In genomic region chr21:25640671-25641292, GRCh38 we compare ENCODE assay signal across 8 cellular contexts. TPM values are rescaled to one million over a fixed set of nuclear protein-coding genes. Genes with fewer than 3 reads are reported as not detected.
DNase-seq lines count a peak whose midpoint lies in the region; ATAC-seq and TF ChIP-seq lines count a peak whose summit lies in the region.

No MANE protein-coding gene starts in this region.

- peak overlapping the region; percentile 47 for H3K27ac Mint-ChIP-seq in stimulated activated naive CD8-positive, alpha-beta T cell treated with anti-CD3 and anti-CD28 coated beads, Interleukin-15, Interleukin-2, amounts not matched to agents 100 ng/mL and 50 ng/mL, for 24 hours
- H3K27ac Mint-ChIP-seq in naive thymus-derived CD8-positive, alpha-beta T cell = peak overlapping the region in 4 of 10 donors; percentile 3 to 69 (median 29)

- peaks cover 0 to 9% of the 10 kb centered on the region in 2 donors for H3K4me1 ChIP-seq in thyroid gland

- no peaks in the 10 kb centered on the region for H3K36me3 ChIP-seq in thyroid gland

- H3K27me3 ChIP-seq in thyroid gland = no peaks in the 10 kb centered on the region

- 40 to 46% methylated on average over 9 of the region's 9 CpGs for WGBS in thyroid gland, 2 donors

- peaks cover 41% of the 10 kb centered on the region for H3K27me3 Mint-ChIP-seq in stimulated activated naive CD8-positive, alpha-beta T cell treated with anti-CD3 and anti-CD28 coated beads, Interleukin-15, Interleukin-2, amounts not matched to agents 100 ng/mL and 50 ng/mL, for 24 hours
- H3K27me3 Mint-ChIP-seq in naive thymus-derived CD8-positive, alpha-beta T cell = peaks cover 19 to 42% (median 26%) of the 10 kb centered on the region in 5 donors

- H3K4me3 ChIP-seq in thyroid gland (replicated peaks in 1 of 3) = peak overlapping the region in 1 of 3 donors; percentile 62

- H3K4me1 Mint-ChIP-seq in stimulated activated naive CD8-positive, alpha-beta T cell treated with anti-CD3 and anti-CD28 coated beads, Interleukin-15, Interleukin-2, amounts not matched to agents 100 ng/mL and 50 ng/mL, for 24 hours (ENCODE audit: low read depth) = peaks cover 21% of the 10 kb centered on the region
- H3K4me1 Mint-ChIP-seq in naive thymus-derived CD8-positive, alpha-beta T cell = peaks cover 7 to 20% (median 18%) of the 10 kb centered on the region in 4 donors

- intact Hi-C loops in thyroid gland (cut with DNase I) = no loop called here

- no peak for DNase-seq in stimulated activated naive CD8-positive, alpha-beta T cell treated with anti-CD3 and anti-CD28 coated beads, Interleukin-15, Interleukin-2, amounts not matched to agents 100 U/mL and 50 U/mL, for 24 hours
- DNase-seq in naive thymus-derived CD8-positive, alpha-beta T cell = no peak
- DNase-seq in cerebellum (ENCODE audit: low spot score) (no peak), thyroid gland (no peak), AML-193 (lab: John Stamatoyannopoulos, UW) (no peak)

- no peaks in the 10 kb centered on the region for H3K9me3 ChIP-seq in thyroid gland

- POLR2A ChIA-PET in naive thymus-derived CD8-positive, alpha-beta T cell (lab: Charles Lee) = no interaction called here

- peak overlapping the region; percentile 73 for H3K4me3 Mint-ChIP-seq in stimulated activated naive CD8-positive, alpha-beta T cell treated with anti-CD3 and anti-CD28 coated beads, Interleukin-15, Interleukin-2, amounts not matched to agents 100 ng/mL and 50 ng/mL, for 24 hours
- H3K4me3 Mint-ChIP-seq in naive thymus-derived CD8-positive, alpha-beta T cell = peak overlapping the region; percentile 64 to 89 (median 80)

- no peak for ATAC-seq in stimulated activated naive CD8-positive, alpha-beta T cell treated with anti-CD3 and anti-CD28 coated beads, Interleukin-15, Interleukin-2, amounts not matched to agents 100 U/mL and 50 U/mL, for 24 hours
- ATAC-seq in naive thymus-derived CD8-positive, alpha-beta T cell = no peak
- no peak for ATAC-seq in HG03095 (IDR thresholded peaks at IDR 0.05; ENCODE audit: unreplicated experiment)

- no peak for TF ChIP-seq CTCF in thyroid gland (IDR thresholded peaks at IDR 0.05)

- no peaks in the 10 kb centered on the region for H3K36me3 Mint-ChIP-seq in stimulated activated naive CD8-positive, alpha-beta T cell treated with anti-CD3 and anti-CD28 coated beads, Interleukin-15, Interleukin-2, amounts not matched to agents 100 ng/mL and 50 ng/mL, for 24 hours (ENCODE audit: low read depth)
- H3K36me3 Mint-ChIP-seq in naive thymus-derived CD8-positive, alpha-beta T cell = no peaks in the 10 kb centered on the region

- no peaks in the 10 kb centered on the region for H3K9me3 Mint-ChIP-seq in stimulated activated naive CD8-positive, alpha-beta T cell treated with anti-CD3 and anti-CD28 coated beads, Interleukin-15, Interleukin-2, amounts not matched to agents 100 ng/mL and 50 ng/mL, for 24 hours
- no peaks in the 10 kb centered on the region for H3K9me3 Mint-ChIP-seq in naive thymus-derived CD8-positive, alpha-beta T cell

- peak overlapping the region; percentile 50 for H3K27ac ChIP-seq in cingulate gyrus (ENCODE audit: low read depth, low read length)
- no peak overlapping the region for H3K27ac ChIP-seq in thyroid gland

- no peak for TF ChIP-seq POLR2A in thyroid gland (IDR thresholded peaks at IDR 0.05)

RNA-seq across cellular contexts. Expression of gene JAM2, which starts 1.7 kb away (rescaled TPM):
- total RNA-seq in naive thymus-derived CD8-positive, alpha-beta T cell = under 1 TPM; 0.19 to 0.23 TPM
- under 1 TPM in 2 of 3 donors, not detected in 1; 0.05 to 0.21 TPM for polyA plus RNA-seq in naive thymus-derived CD8-positive, alpha-beta T cell
- 28.4 TPM for total RNA-seq in cerebellum
- total RNA-seq in thyroid gland = 10 to 100 TPM in 1 of 4 donors, 1 to 10 TPM in 3; 4.5 to 10.5 (median 7.3) TPM

RNA-seq across cellular contexts. Expression of gene MRPL39, which starts 33.5 kb away (rescaled TPM):
- total RNA-seq in naive thymus-derived CD8-positive, alpha-beta T cell = 10 to 100 TPM; 21.7 to 21.8 TPM
- 10 to 100 TPM; 29.6 to 41.1 (median 37.3) TPM for polyA plus RNA-seq in naive thymus-derived CD8-positive, alpha-beta T cell
- total RNA-seq in cerebellum (35.0 TPM), thyroid gland (10 to 100 TPM; 16.1 to 23.0 (median 19.9) TPM)

Comparison
In these comparisons a context has a peak if more than half of its experiments do, and no peak if none do; other contexts are left out.
1. RNA of gene JAM2, which starts 1.7 kb away (total RNA-seq): 28.4 TPM in cerebellum (single experiment) and 4.5 to 10.5 TPM in thyroid gland; 0.19 to 0.23 TPM in naive thymus-derived CD8-positive, alpha-beta T cell; every median in the first group is over 4 times any median in the second.